25 cellular contexts compared by ENCODE assay signal in genomic region chr9:72646061-72646460, GRCh38.
"Had no signal": no experiment of that assay in that cellular context is flagged by ENCODE, and none has a peak within 500 bp of the region (broad histone marks: within the 10 kb centered on the region; RNA-seq: fewer than 3 reads in every experiment).

No MANE protein-coding gene starts in this region.

- H3K36me3 ChIP-seq: adrenal gland, gastrocnemius medialis, heart left ventricle had no signal

- DNase-seq: activated CD4-positive, alpha-beta memory T cell treated with anti-CD3 and anti-CD28 coated beads for 36 hours; activated CD4-positive, alpha-beta T cell treated with anti-CD3 and anti-CD28 coated beads for 36 hours; activated CD4-positive, CD25-positive, alpha-beta regulatory T cell; activated CD4-positive, CD25-positive, alpha-beta regulatory T cell treated with anti-CD3 and anti-CD28 coated beads, Interleukin-2, amount 50 U/mL, for 72 hours; activated CD8-positive, alpha-beta memory T cell treated with anti-CD3 and anti-CD28 coated beads, Interleukin-2, amount 10 ng/mL, durations not matched to agents 7 days and 5 days; activated CD8-positive, alpha-beta memory T cell treated with anti-CD3 and anti-CD28 coated beads, Interleukin-2, amount 50 U/mL, for 4 hours; activated CD8-positive, alpha-beta T cell treated with anti-CD3 and anti-CD28 coated beads, Interleukin-2, amount 10 ng/mL, durations not matched to agents 7 days and 5 days; activated effector memory CD4-positive, alpha-beta T cell treated with anti-CD3 and anti-CD28 coated beads, Interleukin-2, amount 50 U/mL, for 16 hours; activated naive CD4-positive, alpha-beta T cell treated with anti-CD3 and anti-CD28 coated beads for 36 hours; activated naive CD8-positive, alpha-beta T cell treated with anti-CD3 and anti-CD28 coated beads for 36 hours; activated naive CD8-positive, alpha-beta T cell treated with anti-CD3 and anti-CD28 coated beads, Interleukin-2, amount 50 U/mL, for 24 hours; activated T-cell treated with anti-CD3 and anti-CD28 coated beads, Interleukin-2, amount 50 U/mL, for 1 hour; activated T-cell treated with anti-CD3 and anti-CD28 coated beads, Interleukin-2, amount 50 U/mL, for 48 hours; adrenal gland; amygdala; aorta; body of pancreas; dorsolateral prefrontal cortex; effector memory CD8-positive, alpha-beta T cell; foreskin fibroblast; gastrocnemius medialis; glutamatergic neuron; heart left ventricle; T-helper 2 cell had no signal

- H3K4me3 ChIP-seq: adrenal gland, body of pancreas, coronary artery, dorsolateral prefrontal cortex, gastrocnemius medialis, heart left ventricle had no signal

- H3K27ac ChIP-seq: adrenal gland, body of pancreas, coronary artery, dorsolateral prefrontal cortex, gastrocnemius medialis, heart left ventricle had no signal

- H3K4me1 ChIP-seq: adrenal gland, body of pancreas, gastrocnemius medialis had no signal

- H3K27me3 ChIP-seq: adrenal gland, body of pancreas, dorsolateral prefrontal cortex, gastrocnemius medialis, heart left ventricle had no signal

- H3K9me3 ChIP-seq: adrenal gland, body of pancreas, gastrocnemius medialis, heart left ventricle had no signal
